2 cellular contexts compared by ENCODE assay signal in the genomic region with DNA sequence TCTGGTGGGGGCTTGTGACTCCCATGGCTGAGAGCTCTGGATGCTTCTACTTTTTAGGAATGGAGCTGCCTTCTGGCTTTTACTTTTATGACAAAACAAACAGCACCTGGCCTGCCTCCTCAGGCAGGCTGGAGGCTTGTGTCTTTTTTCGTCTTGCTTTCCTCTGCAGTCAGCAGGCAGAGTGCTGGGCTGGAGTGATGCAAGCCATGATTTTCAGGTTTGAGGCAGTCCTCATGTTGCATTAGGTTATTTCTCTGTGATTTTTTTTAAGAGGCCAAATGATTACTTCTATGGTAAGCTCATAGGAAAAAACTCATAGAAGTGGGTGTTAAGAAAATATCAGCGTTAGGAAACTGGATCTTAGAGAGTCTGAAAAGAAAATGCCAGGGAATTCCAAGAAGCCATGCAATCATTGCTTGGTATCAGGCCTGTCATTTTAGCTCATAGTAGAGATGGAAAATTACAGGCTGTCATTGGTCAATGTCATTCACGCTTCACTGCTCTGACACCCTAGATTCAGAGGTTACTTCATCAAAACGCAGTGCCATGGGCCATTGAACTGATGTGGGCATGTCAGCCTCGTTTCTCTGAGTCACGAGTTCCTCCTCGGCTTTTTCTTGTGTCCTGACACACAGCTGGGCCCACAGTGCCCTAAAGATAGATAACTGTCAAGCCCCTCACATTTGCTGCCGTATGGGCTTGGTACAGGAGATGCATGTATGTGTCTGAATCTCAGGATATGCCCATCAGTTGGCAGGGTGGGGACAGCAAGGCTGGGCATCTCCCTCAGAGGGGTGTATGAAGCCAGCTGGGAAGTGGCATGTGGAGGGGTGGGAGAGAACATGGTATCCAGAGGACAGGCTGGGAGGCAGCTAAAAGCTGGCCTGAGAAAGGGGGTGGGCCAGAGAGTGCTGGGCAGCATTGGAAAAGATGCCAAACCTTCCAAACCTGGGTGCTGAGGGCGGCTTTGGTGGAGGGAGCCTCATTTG.
TF ChIP-seq lines count a peak whose summit lies in the region.

No MANE protein-coding gene starts in this region.

TF ChIP-seq in K562, 482 proteins besides CTCF, POLR2A, EP300 and RAD21 (continued from another document):
- no peak for TF ChIP-seq MAFF (IDR thresholded peaks at IDR 0.05; ENCODE audit: low read length)
- TF ChIP-seq, protein P1, sequence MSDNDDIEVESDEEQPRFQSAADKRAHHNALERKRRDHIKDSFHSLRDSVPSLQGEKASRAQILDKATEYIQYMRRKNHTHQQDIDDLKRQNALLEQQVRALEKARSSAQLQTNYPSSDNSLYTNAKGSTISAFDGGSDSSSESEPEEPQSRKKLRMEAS (CRISPR knock-in tag; IDR thresholded peaks at IDR 0.05): no peak

TF ChIP-seq in neural cell, 6 proteins besides CTCF, POLR2A, EP300 and RAD21 (continued from another document):
- TF ChIP-seq, protein P2, sequence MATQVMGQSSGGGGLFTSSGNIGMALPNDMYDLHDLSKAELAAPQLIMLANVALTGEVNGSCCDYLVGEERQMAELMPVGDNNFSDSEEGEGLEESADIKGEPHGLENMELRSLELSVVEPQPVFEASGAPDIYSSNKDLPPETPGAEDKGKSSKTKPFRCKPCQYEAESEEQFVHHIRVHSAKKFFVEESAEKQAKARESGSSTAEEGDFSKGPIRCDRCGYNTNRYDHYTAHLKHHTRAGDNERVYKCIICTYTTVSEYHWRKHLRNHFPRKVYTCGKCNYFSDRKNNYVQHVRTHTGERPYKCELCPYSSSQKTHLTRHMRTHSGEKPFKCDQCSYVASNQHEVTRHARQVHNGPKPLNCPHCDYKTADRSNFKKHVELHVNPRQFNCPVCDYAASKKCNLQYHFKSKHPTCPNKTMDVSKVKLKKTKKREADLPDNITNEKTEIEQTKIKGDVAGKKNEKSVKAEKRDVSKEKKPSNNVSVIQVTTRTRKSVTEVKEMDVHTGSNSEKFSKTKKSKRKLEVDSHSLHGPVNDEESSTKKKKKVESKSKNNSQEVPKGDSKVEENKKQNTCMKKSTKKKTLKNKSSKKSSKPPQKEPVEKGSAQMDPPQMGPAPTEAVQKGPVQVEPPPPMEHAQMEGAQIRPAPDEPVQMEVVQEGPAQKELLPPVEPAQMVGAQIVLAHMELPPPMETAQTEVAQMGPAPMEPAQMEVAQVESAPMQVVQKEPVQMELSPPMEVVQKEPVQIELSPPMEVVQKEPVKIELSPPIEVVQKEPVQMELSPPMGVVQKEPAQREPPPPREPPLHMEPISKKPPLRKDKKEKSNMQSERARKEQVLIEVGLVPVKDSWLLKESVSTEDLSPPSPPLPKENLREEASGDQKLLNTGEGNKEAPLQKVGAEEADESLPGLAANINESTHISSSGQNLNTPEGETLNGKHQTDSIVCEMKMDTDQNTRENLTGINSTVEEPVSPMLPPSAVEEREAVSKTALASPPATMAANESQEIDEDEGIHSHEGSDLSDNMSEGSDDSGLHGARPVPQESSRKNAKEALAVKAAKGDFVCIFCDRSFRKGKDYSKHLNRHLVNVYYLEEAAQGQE (IDR thresholded peaks at IDR 0.05; ENCODE audit: borderline replicate concordance): peak; percentile 81
